ENCODE assay signal across 1 cellular context in genomic region chr19:40419066-40419612, GRCh38.
TF ChIP-seq lines count a peak whose summit lies in the region.

No MANE protein-coding gene starts in this region.

TF ChIP-seq in HCT116, 20 proteins besides CTCF, POLR2A, EP300 and RAD21:
- TF ChIP-seq ZNF274 (IDR thresholded peaks at IDR 0.05; ENCODE audit: low read depth, low read length), result no peak
- TF ChIP-seq ZBTB33 (IDR thresholded peaks at IDR 0.05; ENCODE audit: extremely low read depth, insufficient replicate concordance, low read length), result no peak
- no peak for TF ChIP-seq YY1 (IDR thresholded peaks at IDR 0.05; ENCODE audit: extremely low read depth, insufficient replicate concordance, low read depth, low read length)
- no peak for TF ChIP-seq FOSL1 (IDR thresholded peaks at IDR 0.05; ENCODE audit: low read depth)
- TF ChIP-seq ZFX (IDR thresholded peaks at IDR 0.05), result no peak
- no peak for TF ChIP-seq EGR1 (IDR thresholded peaks at IDR 0.05; ENCODE audit: low read depth)
- TF ChIP-seq JUND (IDR thresholded peaks at IDR 0.05), result no peak
- no peak for TF ChIP-seq MAX (IDR thresholded peaks at IDR 0.05)
- no peak for TF ChIP-seq SIN3A (IDR thresholded peaks at IDR 0.05; ENCODE audit: low read depth)
- no peak for TF ChIP-seq CEBPB (IDR thresholded peaks at IDR 0.05; ENCODE audit: low read depth)
- TF ChIP-seq REST (IDR thresholded peaks at IDR 0.05; ENCODE audit: low read depth), result no peak
- no peak for TF ChIP-seq EZH2 (IDR thresholded peaks at IDR 0.05)
- no peak for TF ChIP-seq POLR2AphosphoS5 (IDR thresholded peaks at IDR 0.05; ENCODE audit: low read depth, low read length)
- TF ChIP-seq ELF1 (IDR thresholded peaks at IDR 0.05; ENCODE audit: borderline replicate concordance, low read depth), result no peak
- no peak for TF ChIP-seq EZH2phosphoT487 (IDR thresholded peaks at IDR 0.05; ENCODE audit: borderline replicate concordance)
- TF ChIP-seq SRF (IDR thresholded peaks at IDR 0.05; ENCODE audit: low read depth), result no peak
- TF ChIP-seq TCF7L2 (IDR thresholded peaks at IDR 0.05; ENCODE audit: borderline replicate concordance, extremely low read depth, insufficient read depth, insufficient read length), result no peak
- no peak for TF ChIP-seq CBX3 (IDR thresholded peaks at IDR 0.05; ENCODE audit: low read depth)
- no peak for TF ChIP-seq ATF3 (IDR thresholded peaks at IDR 0.05)
